ENCODE assay signal across 8 cellular contexts in genomic region chr10:18650618-18651017, GRCh38. TPM values are rescaled to one million over a fixed set of nuclear protein-coding genes. Genes with fewer than 3 reads are reported as not detected.
DNase-seq lines count a peak whose midpoint lies in the region; ATAC-seq and TF ChIP-seq lines count a peak whose summit lies in the region.

No MANE protein-coding gene starts in this region.

- no peak for TF ChIP-seq CTCF in GM12875 (IDR thresholded peaks at IDR 0.05; ENCODE audit: borderline replicate concordance, insufficient read depth, low read depth, low read length)
- no peak for TF ChIP-seq CTCF in Peyer's patch (IDR thresholded peaks at IDR 0.05)
- no peak for TF ChIP-seq CTCF in prostate gland (IDR thresholded peaks at IDR 0.05)

- H3K27me3 ChIP-seq in Peyer's patch (no peaks in the 10 kb centered on the region), prostate gland (replicated peaks; ENCODE audit: insufficient read depth) (no peaks in the 10 kb centered on the region)

- peak overlapping the region in 1 of 4 donors; percentile 83 for H3K27ac ChIP-seq in Peyer's patch
- H3K27ac ChIP-seq in prostate gland, result peak overlapping the region; percentile 87 to 91

- TF ChIP-seq POLR2A in Peyer's patch (IDR thresholded peaks at IDR 0.05) (no peak), erythroblast (IDR thresholded peaks at IDR 0.05; ENCODE audit: low read length) (no peak), prostate gland (IDR thresholded peaks at IDR 0.05) (no peak)

- H3K4me1 ChIP-seq in Peyer's patch (peaks cover 0 to 16% (median 0%) of the 10 kb centered on the region in 4 donors), prostate gland (replicated peaks) (no peaks in the 10 kb centered on the region)

- no peaks in the 10 kb centered on the region for H3K36me3 ChIP-seq in Peyer's patch
- H3K36me3 ChIP-seq in prostate gland, result no peaks in the 10 kb centered on the region

- DNase-seq in Peyer's patch (no peak), erythroblast (lab: John Stamatoyannopoulos, UW) (peak; percentile 29 to 60), prostate gland (ENCODE audit: low spot score) (no peak), GOT3 (lab: John Stamatoyannopoulos, UW) (no peak), NCI-H2227 treated with DMSO at 0.1 percent for 48 hours (lab: John Stamatoyannopoulos, UW) (no peak)

- intact Hi-C loops in prostate gland (cut with DNase I), result no loop called here

- H3K4me3 ChIP-seq in GM12875 (ENCODE audit: low read depth, low read length), result peak overlapping the region; percentile 67
- H3K4me3 ChIP-seq in Peyer's patch, result peak overlapping the region; percentile 46 to 79 (median 68)
- peak overlapping the region; percentile 55 for H3K4me3 ChIP-seq in prostate gland

- ATAC-seq in GM21526 (IDR thresholded peaks at IDR 0.05; ENCODE audit: low FRiP score, unreplicated experiment) (no peak), HG02884 (IDR thresholded peaks at IDR 0.05; ENCODE audit: unreplicated experiment) (no peak)

- WGBS in prostate gland, result under 1% methylated on average over 4 of the region's 4 CpGs

- H3K9me3 ChIP-seq in Peyer's patch, result no peaks in the 10 kb centered on the region
- no peaks in the 10 kb centered on the region for H3K9me3 ChIP-seq in prostate gland

RNA-seq across cellular contexts. Expression of gene NSUN6, which starts 0.8 kb away (rescaled TPM):
- total RNA-seq in Peyer's patch, result 10 to 100 TPM; 14.9 to 27.2 (median 22.3) TPM
- 10 to 100 TPM; 11.7 to 17.1 TPM for total RNA-seq in prostate gland

RNA-seq across cellular contexts. Expression of gene ARL5B, which starts 8.6 kb away (rescaled TPM):
- total RNA-seq in Peyer's patch, result 10 to 100 TPM in 3 of 4 donors, 1 to 10 TPM in 1; 9.1 to 24.0 (median 15.2) TPM
- total RNA-seq in prostate gland, result 10 to 100 TPM; 10.7 to 14.5 TPM

Comparison
In these comparisons a context has a peak if more than half of its experiments do, and no peak if none do; other contexts are left out.
1. DNase-seq: peak in erythroblast (2 of 2); none in Peyer's patch (0 of 3), prostate gland (single experiment), GOT3 (single experiment) and NCI-H2227 treated with DMSO at 0.1 percent for 48 hours (single experiment).
2. Peak in every context shown above with its lines, with median percentiles within 50 percentile points of each other: H3K4me3 ChIP-seq.